ENCODE assay signal across 14 cellular contexts in genomic region chr20:47985092-47985850, GRCh38.
DNase-seq lines count a peak whose midpoint lies in the region; FAIRE-seq and TF ChIP-seq lines count a peak whose summit lies in the region.
"Had no signal": no experiment of that assay in that cellular context is flagged by ENCODE, and none has a peak within 500 bp of the region (broad histone marks: within the 10 kb centered on the region; RNA-seq: fewer than 3 reads in every experiment).

No MANE protein-coding gene starts in this region.

- H3K36me3 ChIP-seq in colonic mucosa, result no peaks in the 10 kb centered on the region
- H3K36me3 ChIP-seq: heart left ventricle, Peyer's patch, stomach had no signal

- FAIRE-seq in GM12891 (lab: Jason Lieb, UNC), result no peak

- H3K27ac ChIP-seq in colonic mucosa, result no peak overlapping the region
- H3K27ac ChIP-seq: 22Rv1, heart left ventricle, Peyer's patch, stomach had no signal

- DNase-seq in DMS 273 (lab: John Stamatoyannopoulos, UW; ENCODE audit: unreplicated experiment) (peak; percentile 35), DMS 273 treated with DMSO at 0.1 percent for 48 hours (lab: John Stamatoyannopoulos, UW) (no peak), M059J (ENCODE audit: low read depth) (peak; percentile 95), choroid plexus epithelial cell (ENCODE audit: low read depth) (peak; percentile 26), renal cortical epithelial cell (ENCODE audit: low read depth) (peak; percentile 69), DMS153 (lab: John Stamatoyannopoulos, UW) (no peak), GM12891 (ENCODE audit: insufficient read length, low spot score) (no peak), colonic mucosa (no peak)
- DNase-seq: GDM1, heart left ventricle, NCI-H2081 treated with DMSO at 0.1 percent for 48 hours, Peyer's patch, stomach had no signal

- H3K27me3 ChIP-seq in colonic mucosa, result no peaks in the 10 kb centered on the region
- H3K27me3 ChIP-seq: Peyer's patch had no signal

- intact Hi-C loops in colonic mucosa (cut with DNase I), result no loop called here

- no peak overlapping the region for H3K9ac ChIP-seq in colonic mucosa (ENCODE audit: low read depth in 2 of 2, low read length in 2 of 2)

- H3K4me3 ChIP-seq in choroid plexus epithelial cell (ENCODE audit: low read depth, low read length) (no peak overlapping the region), colonic mucosa (no peak overlapping the region)
- H3K4me3 ChIP-seq: heart left ventricle, Peyer's patch, stomach had no signal

- TF ChIP-seq CTCF in choroid plexus epithelial cell (conservative IDR thresholded peaks at IDR 0.05; ENCODE audit: low read depth, low read length) (no peak), colonic mucosa (IDR thresholded peaks at IDR 0.05) (no peak)

- no peak for TF ChIP-seq POLR2A in GM12891 (IDR thresholded peaks at IDR 0.05; ENCODE audit: low read depth, low read length)

- no peaks in the 10 kb centered on the region for H3K9me3 ChIP-seq in colonic mucosa
- H3K9me3 ChIP-seq: Peyer's patch, stomach had no signal

- no peaks in the 10 kb centered on the region for H3K4me1 ChIP-seq in colonic mucosa
- H3K4me1 ChIP-seq: Peyer's patch, stomach had no signal

TF ChIP-seq in GM12891, 5 proteins besides CTCF, POLR2A, EP300 and RAD21:
- TF ChIP-seq POU2F2 (IDR thresholded peaks at IDR 0.05; ENCODE audit: low read depth, low read length) (no peak), TAF1 (IDR thresholded peaks at IDR 0.05; ENCODE audit: low read depth, low read length) (no peak), SPI1 (IDR thresholded peaks at IDR 0.05; ENCODE audit: low read depth, low read length) (no peak), PAX5 (IDR thresholded peaks at IDR 0.05; ENCODE audit: insufficient read depth, low read length, severe bottlenecking) (no peak), POLR2AphosphoS5 (IDR thresholded peaks at IDR 0.05; ENCODE audit: low read depth, low read length) (no peak)
TF ChIP-seq in GM12891: peak in this region for 0.

Comparison
In these comparisons a context has a peak if more than half of its experiments do, and no peak if none do; other contexts are left out.
1. DNase-seq: peak in DMS 273 (single experiment), M059J (single experiment), choroid plexus epithelial cell (single experiment) and renal cortical epithelial cell (single experiment); none in DMS 273 treated with DMSO at 0.1 percent for 48 hours (single experiment), DMS153 (single experiment), GM12891 (single experiment) and colonic mucosa (single experiment).